ENCODE assay signal across 12 cellular contexts in the genomic region with DNA sequence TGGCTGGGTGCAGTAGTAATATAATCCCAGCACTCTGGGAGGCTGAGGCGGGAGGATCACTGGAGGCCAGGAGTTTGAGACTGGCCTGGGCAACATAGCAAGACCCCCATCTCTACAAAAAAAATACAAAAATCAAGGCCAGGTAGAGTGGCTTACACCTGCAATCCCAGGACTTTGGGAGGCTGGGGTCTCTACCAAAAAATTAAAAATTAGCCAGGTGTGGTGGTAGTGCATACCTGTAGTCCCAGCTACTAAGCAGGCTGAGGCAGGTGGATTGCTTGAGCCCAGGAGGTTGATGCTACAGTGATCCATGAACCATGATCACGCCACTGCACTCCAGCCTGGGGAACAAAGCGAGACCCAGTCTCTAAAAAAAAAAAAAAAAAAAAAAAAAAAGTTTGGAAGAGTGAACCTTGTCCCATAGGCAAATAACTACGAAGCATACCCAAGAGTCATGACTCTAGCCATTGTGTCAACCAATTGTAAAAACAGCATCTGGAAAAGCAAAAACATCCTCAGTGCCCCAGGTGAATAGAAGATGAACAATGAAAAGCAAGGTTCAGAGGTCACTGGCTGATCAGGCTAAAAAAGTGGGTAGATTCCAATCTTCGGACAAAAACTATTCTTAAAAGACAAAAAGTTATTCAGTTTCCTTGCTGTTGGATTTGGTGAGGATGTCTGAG. TPM values are rescaled to one million over a fixed set of nuclear protein-coding genes. Genes with fewer than 3 reads are reported as not detected.
DNase-seq lines count a peak whose midpoint lies in the region; ATAC-seq and TF ChIP-seq lines count a peak whose summit lies in the region.
"Had no signal": no experiment of that assay in that cellular context is flagged by ENCODE, and none has a peak within 500 bp of the region (broad histone marks: within the 10 kb centered on the region; RNA-seq: fewer than 3 reads in every experiment).

No MANE protein-coding gene starts in this region.

- H4K5ac ChIP-seq in IMR-90 (ENCODE audit: low read depth, low read length), result peak overlapping the region; percentile 2; the same call in 1 of the 2 replicates

- H2AFZ ChIP-seq in IMR-90 (replicated peaks; ENCODE audit: low read length, poor library complexity) (no peak overlapping the region), smooth muscle cell (ENCODE audit: low read depth) (no peak overlapping the region)

- H3K27ac ChIP-seq in IMR-90 (ENCODE audit: insufficient read depth, low read length) (no peak overlapping the region), breast epithelium (peak overlapping the region; percentile 53 to 100), smooth muscle cell (ENCODE audit: low read depth) (peak overlapping the region; percentile 100), esophagus muscularis mucosa (replicated peaks in 1 of 4) (no peak overlapping the region)

- dilution Hi-C loops in IMR-90 (cut with HindIII; ENCODE audit: low sequenced_read_pairs, unreplicated experiment), result no loop called here

- no peak for ATAC-seq in IMR-90 (ENCODE audit: low read depth)

- peaks cover 28% of the 10 kb centered on the region for H3F3A ChIP-seq in smooth muscle cell (ENCODE audit: low read depth)

- no peak overlapping the region for H2AK9ac ChIP-seq in IMR-90 (replicated peaks; ENCODE audit: low read depth, low read length, poor library complexity)

- peak overlapping the region; percentile 100 for H2BK5ac ChIP-seq in IMR-90 (ENCODE audit: low read depth, low read length, poor library complexity, severe bottlenecking)

- in situ Hi-C loops in IMR-90 (cut with MboI; ENCODE audit: low sequenced_read_pairs), result loop anchor here (25.0 kb wide), 1 partner anchor 241 kb away; no protein-coding TSS in a partner anchor

- TF ChIP-seq CTCF in IMR-90 (conservative IDR thresholded peaks at IDR 0.05; ENCODE audit: low read depth, low read length), result no peak
- TF ChIP-seq CTCF in breast epithelium (IDR thresholded peaks at IDR 0.05), result no peak
- no peak for TF ChIP-seq CTCF in smooth muscle cell (IDR thresholded peaks at IDR 0.05; ENCODE audit: borderline replicate concordance, insufficient read depth, poor library complexity, severe bottlenecking)
- TF ChIP-seq CTCF in esophagus muscularis mucosa (IDR thresholded peaks at IDR 0.05), result no peak

- H3K14ac ChIP-seq in IMR-90 (replicated peaks; ENCODE audit: low read depth, low read length), result peak overlapping the region; percentile 81; the same call in 1 of the 2 replicates

- intact Hi-C loops in IMR-90 (cut with micrococcal nuclease) (no loop called here), breast epithelium (cut with DNase I; ENCODE audit: low total_unique reads) (no loop called here), esophagus muscularis mucosa (cut with DNase I) (no loop called here)

- peaks cover 16% of the 10 kb centered on the region for H3K9me1 ChIP-seq in IMR-90 (ENCODE audit: insufficient read depth, low read length)

- no CpG with 5 or more reads among the region's 5 CpGs for WGBS in IMR-90 (ENCODE audit: extremely low coverage in 2 of 2, insufficient read length in 1 of 2), 2 experiments
- WGBS in smooth muscle cell (ENCODE audit: low lambda C conversion rate), result 98% methylated on average over 5 of the region's 5 CpGs
- 92% methylated on average over 5 of the region's 5 CpGs for WGBS in esophagus muscularis mucosa

- CTCF ChIA-PET in IMR-90 (lab: Yijun Ruan, JAX), result interaction anchor here (0.5 to 1.2 kb wide), 2 partner anchors 13 to 19 kb away, joined by 3 to 5 read pairs; no protein-coding TSS in a partner anchor

- peak overlapping the region; percentile 54; the same call in 1 of the 2 replicates for H2AK5ac ChIP-seq in IMR-90 (ENCODE audit: low read depth, low read length)

- DNase-seq in IMR-90, result no peak
- no peak for DNase-seq in breast epithelium (ENCODE audit: low spot score in 2 of 2)
- DNase-seq in smooth muscle cell (lab: John Stamatoyannopoulos, UW; ENCODE audit: unreplicated experiment), result no peak
- DNase-seq in activated gamma-delta T cell treated with Interleukin-2 at 50 U/mL for 16 hours, result no peak
- DNase-seq in activated T-cell treated with anti-CD3 and anti-CD28 coated beads, Interleukin-2, amount 50 U/mL, for 48 hours, result no peak
- DNase-seq in esophagus muscularis mucosa (ENCODE audit: extremely low spot score), result no peak
- no peak for DNase-seq in GDM1 (lab: John Stamatoyannopoulos, UW)
- DNase-seq: AML-193, hippocampal formation, posterior cingulate gyrus, T-helper 9 cell had no signal

- H3K4me2 ChIP-seq in IMR-90 (ENCODE audit: low read depth, low read length) (no peak overlapping the region), smooth muscle cell (peak overlapping the region; percentile 52)

- H3K4me3 ChIP-seq in IMR-90 (ENCODE audit: insufficient read depth, low read depth, low read length) (no peak overlapping the region), breast epithelium (no peak overlapping the region), mucosa of stomach (ENCODE audit: low read length) (no peak overlapping the region), smooth muscle cell (no peak overlapping the region), esophagus muscularis mucosa (no peak overlapping the region)

- no TSS peak for BruUV-seq in IMR-90 (replicated peaks; lab: Mats Ljungman, UMichigan)

- peak overlapping the region; percentile 38; the same call in 1 of the 2 replicates for H3K18ac ChIP-seq in IMR-90 (ENCODE audit: low read depth, low read length)

- peak overlapping the region; percentile 77 for H2BK20ac ChIP-seq in IMR-90 (ENCODE audit: low read depth, low read length)

- no peak for TF ChIP-seq POLR2A in IMR-90 (IDR thresholded peaks at IDR 0.05; ENCODE audit: low read depth, low read length)
- TF ChIP-seq POLR2A in breast epithelium (IDR thresholded peaks at IDR 0.05), result no peak
- TF ChIP-seq POLR2A in esophagus muscularis mucosa (IDR thresholded peaks at IDR 0.05; ENCODE audit: low read depth), result no peak

- no peaks in the 10 kb centered on the region for H3K79me2 ChIP-seq in smooth muscle cell (ENCODE audit: low read depth)

- TF ChIP-seq RAD21 in IMR-90 (IDR thresholded peaks at IDR 0.05; ENCODE audit: low read length), result no peak

- H3K9ac ChIP-seq in IMR-90 (ENCODE audit: low read depth, low read length) (no peak overlapping the region), mucosa of stomach (ENCODE audit: low read length) (peak overlapping the region; percentile 63), smooth muscle cell (ENCODE audit: low read depth) (peak overlapping the region; percentile 92)

- peak overlapping the region; percentile 84; the same call in 2 of the 3 replicates for H2BK15ac ChIP-seq in IMR-90 (ENCODE audit: low read depth, low read length)

- H4K20me1 ChIP-seq in IMR-90 (ENCODE audit: insufficient read depth, low read length), result no peaks in the 10 kb centered on the region
- H4K20me1 ChIP-seq in smooth muscle cell (ENCODE audit: low read depth), result no peaks in the 10 kb centered on the region

- peak overlapping the region; percentile 77; the same call in 1 of the 2 replicates for H3K4ac ChIP-seq in IMR-90 (ENCODE audit: low read depth, low read length)

- H3K23ac ChIP-seq in IMR-90 (ENCODE audit: low read depth, low read length), result peak overlapping the region; percentile 54; the same call in 1 of the 2 replicates

- H3K56ac ChIP-seq in IMR-90 (ENCODE audit: extremely low read depth, insufficient read depth, low read length), result no peak overlapping the region

- peaks cover 26% of the 10 kb centered on the region for H3K4me1 ChIP-seq in IMR-90 (ENCODE audit: control insufficient read depth, insufficient read depth, low read length)
- peaks cover 3 to 14% of the 10 kb centered on the region in 2 donors for H3K4me1 ChIP-seq in breast epithelium
- H3K4me1 ChIP-seq in mucosa of stomach (ENCODE audit: control insufficient read depth, insufficient read depth, low read length), result peaks cover 52% of the 10 kb centered on the region
- H3K4me1 ChIP-seq in smooth muscle cell (ENCODE audit: low read depth), result peaks cover 53% of the 10 kb centered on the region
- peaks cover 9 to 45% (median 30%) of the 10 kb centered on the region in 4 donors for H3K4me1 ChIP-seq in esophagus muscularis mucosa

- peak overlapping the region; percentile 79; the same call in 1 of the 2 replicates for H2BK120ac ChIP-seq in IMR-90 (ENCODE audit: low read depth, low read length)

- POLR2A ChIA-PET in IMR-90 (lab: Charles Lee; ENCODE audit: unreplicated experiment), result interaction anchor here (1.0 kb wide), 1 partner anchor 103 kb away, joined by 4 read pairs; no protein-coding TSS in a partner anchor

- H3K36me3 ChIP-seq in IMR-90 (ENCODE audit: control insufficient read depth, insufficient read depth, low read length) (no peaks in the 10 kb centered on the region), breast epithelium (no peaks in the 10 kb centered on the region), mucosa of stomach (ENCODE audit: control insufficient read depth, insufficient read depth, low read length) (no peaks in the 10 kb centered on the region), smooth muscle cell (ENCODE audit: low read depth) (no peaks in the 10 kb centered on the region), esophagus muscularis mucosa (no peaks in the 10 kb centered on the region)

- H4K91ac ChIP-seq in IMR-90 (ENCODE audit: insufficient read depth, low read depth, low read length), result peak overlapping the region; percentile 87

- peak overlapping the region; percentile 54 to 70; a peak in 3 of 4 replicates for H4K8ac ChIP-seq in IMR-90 (ENCODE audit: low read depth in 2 of 2, low read length in 2 of 2)

- no peak for TF ChIP-seq EP300 in esophagus muscularis mucosa (IDR thresholded peaks at IDR 0.05)

- no peaks in the 10 kb centered on the region for H3K27me3 ChIP-seq in IMR-90 (ENCODE audit: control insufficient read depth, insufficient read depth, low read length)
- no peaks in the 10 kb centered on the region for H3K27me3 ChIP-seq in breast epithelium
- no peaks in the 10 kb centered on the region for H3K27me3 ChIP-seq in mucosa of stomach (ENCODE audit: control insufficient read depth, insufficient read depth, low read length)
- H3K27me3 ChIP-seq in smooth muscle cell (ENCODE audit: low read depth), result no peaks in the 10 kb centered on the region
- no peaks in the 10 kb centered on the region for H3K27me3 ChIP-seq in esophagus muscularis mucosa

- peaks cover 0 to 5% of the 10 kb centered on the region in 2 experiments; a peak in 2 of 4 replicates for H3K79me1 ChIP-seq in IMR-90 (ENCODE audit: low read depth in 1 of 2, low read length in 2 of 2)

- H3K9me3 ChIP-seq in IMR-90 (ENCODE audit: control insufficient read depth, insufficient read depth, low read length) (no peaks in the 10 kb centered on the region), breast epithelium (no peaks in the 10 kb centered on the region), mucosa of stomach (ENCODE audit: control insufficient read depth, low read length) (no peaks in the 10 kb centered on the region), smooth muscle cell (replicated peaks; ENCODE audit: low read depth) (no peaks in the 10 kb centered on the region), esophagus muscularis mucosa (no peaks in the 10 kb centered on the region)

RNA-seq across cellular contexts. Expression of gene IRF2BP2, which starts 10.9 kb away (rescaled TPM):
- total RNA-seq in IMR-90 (2012; rRNA removed), result 37.2 and 47.0 TPM in 2 replicates
- polyA plus RNA-seq in IMR-90 (2012; rRNA removed), result 56.5 and 66.6 TPM in 2 replicates
- 12.6 and 82.3 TPM in 2 replicates for polyA plus RNA-seq in IMR-90 (2012; cell fraction: cytosol; rRNA removed)
- polyA plus RNA-seq in IMR-90 (2012; cell fraction: nucleus; rRNA removed; ENCODE audit: low replicate concordance), result 216 and 242 TPM in 2 replicates
- 100 to 1,000 TPM in 1 of 3 donors, 10 to 100 TPM in 2; 60.3 to 108 (median 84.9) TPM for total RNA-seq in breast epithelium
- total RNA-seq in smooth muscle cell, result 89.5 and 101 TPM in 2 replicates
- 40.3 and 44.5 TPM in 2 replicates for polyA plus RNA-seq in smooth muscle cell
- total RNA-seq in esophagus muscularis mucosa, result 100 to 1,000 TPM in 2 of 4 donors, 10 to 100 TPM in 2; 83.3 to 119 (median 97.9) TPM

Comparison
In these comparisons a context has a peak if more than half of its experiments do, and no peak if none do; other contexts are left out.
1. H3K27ac ChIP-seq: peak in breast epithelium (2 of 2) and smooth muscle cell (single experiment); none in IMR-90 (single experiment) and esophagus muscularis mucosa (0 of 4).